In genomic region chr10:132333386-132333785, GRCh38 we compare ENCODE assay signal across 13 cellular contexts. TPM values are rescaled to one million over a fixed set of nuclear protein-coding genes. Genes with fewer than 3 reads are reported as not detected.
DNase-seq lines count a peak whose midpoint lies in the region; ATAC-seq and TF ChIP-seq lines count a peak whose summit lies in the region.
"Had no signal": no experiment of that assay in that cellular context is flagged by ENCODE, and none has a peak within 500 bp of the region (broad histone marks: within the 10 kb centered on the region; RNA-seq: fewer than 3 reads in every experiment).

No MANE protein-coding gene starts in this region.

- BruUV-seq in IMR-90 (replicated peaks; lab: Mats Ljungman, UMichigan), result no TSS peak
- BruUV-seq in A673 (replicated peaks; lab: Mats Ljungman, UMichigan), result no TSS peak

- no peak overlapping the region for H3K18ac ChIP-seq in IMR-90 (ENCODE audit: low read depth, low read length)

- H4K20me1 ChIP-seq in IMR-90 (ENCODE audit: insufficient read depth, low read length) (0 out of 2 replicates have a peak, but pooled peaks cover 3% of the 10 kb centered on the region), neural progenitor cell (ENCODE audit: low read depth) (peaks cover 22% of the 10 kb centered on the region)

- CTCF ChIA-PET in IMR-90 (lab: Yijun Ruan, JAX) (no interaction called here), A673 (lab: Charles Lee) (interaction anchor here (0.7 kb wide), 1 partner anchor 44 kb away, joined by 5 read pairs; no protein-coding TSS in a partner anchor)

- H3F3A ChIP-seq in neural progenitor cell (ENCODE audit: low read depth), result peaks cover 23% of the 10 kb centered on the region

- no peak overlapping the region for H2BK5ac ChIP-seq in IMR-90 (ENCODE audit: low read depth, low read length, poor library complexity, severe bottlenecking)

- peaks cover 12 to 35% of the 10 kb centered on the region in 2 experiments for H3K79me1 ChIP-seq in IMR-90 (ENCODE audit: low read depth in 1 of 2, low read length in 2 of 2)

- in situ Hi-C loops in IMR-90 (cut with MboI; ENCODE audit: low sequenced_read_pairs), result no loop called here

- dilution Hi-C loops in IMR-90 (cut with HindIII; ENCODE audit: low sequenced_read_pairs, unreplicated experiment), result loop anchor here (25.0 kb wide), 1 partner anchor 96 kb away; no protein-coding TSS in a partner anchor

- H2BK15ac ChIP-seq in IMR-90 (ENCODE audit: low read depth, low read length), result no peak overlapping the region

- TF ChIP-seq CTCF in IMR-90 (conservative IDR thresholded peaks at IDR 0.05; ENCODE audit: low read depth, low read length) (no peak), neural progenitor cell (IDR thresholded peaks at IDR 0.05) (no peak), A673 (conservative IDR thresholded peaks at IDR 0.05; ENCODE audit: low read depth, low read length) (no peak)

- peaks cover 23% of the 10 kb centered on the region for H3K36me3 Mint-ChIP-seq in T-helper 2 cell treated with Interferon-gamma antibody and Interleukin-4, amounts not matched to agents 5 μg/mL and 100 μg/mL, for 36 hours (ENCODE audit: low read depth)
- peaks cover 17% of the 10 kb centered on the region for H3K36me3 Mint-ChIP-seq in activated naive CD8-positive, alpha-beta T cell treated with anti-CD3 and anti-CD28 coated beads, Interleukin-2, amount 10 ng/mL, durations not matched to agents 7 days and 5 days
- peaks cover 24% of the 10 kb centered on the region for H3K36me3 Mint-ChIP-seq in neural progenitor cell

- no CpG with 5 or more reads among the region's 7 CpGs for WGBS in IMR-90 (ENCODE audit: extremely low coverage in 2 of 2, insufficient read length in 1 of 2), 2 experiments

- H3K27ac ChIP-seq in IMR-90 (ENCODE audit: insufficient read depth, low read length) (no peak overlapping the region), neural progenitor cell (no peak overlapping the region), A673 (ENCODE audit: low read depth, low read length, poor library complexity, severe bottlenecking) (no peak overlapping the region)
- H3K27ac ChIP-seq: ovary, suprapubic skin had no signal

- H3K4me3 ChIP-seq in IMR-90 (ENCODE audit: insufficient read depth, low read depth, low read length), result no peak overlapping the region
- no peak overlapping the region for H3K4me3 ChIP-seq in neural progenitor cell
- no peak overlapping the region for H3K4me3 ChIP-seq in A673 (ENCODE audit: low read depth, low read length, poor library complexity, severe bottlenecking)

- ATAC-seq in IMR-90 (ENCODE audit: low read depth) (no peak), GM21515 (IDR thresholded peaks at IDR 0.05; ENCODE audit: unreplicated experiment) (no peak), HG02885 (IDR thresholded peaks at IDR 0.05; ENCODE audit: poor library complexity, unreplicated experiment) (no peak)
- no peak for ATAC-seq in activated naive CD8-positive, alpha-beta T cell treated with anti-CD3 and anti-CD28 coated beads, Interleukin-2, amount 10 ng/mL, durations not matched to agents 7 days and 5 days (ENCODE audit: low read depth)

- no peaks in the 10 kb centered on the region for H3K9me3 Mint-ChIP-seq in T-helper 2 cell treated with Interferon-gamma antibody and Interleukin-4, amounts not matched to agents 5 μg/mL and 100 μg/mL, for 36 hours
- no peaks in the 10 kb centered on the region for H3K9me3 Mint-ChIP-seq in activated naive CD8-positive, alpha-beta T cell treated with anti-CD3 and anti-CD28 coated beads, Interleukin-2, amount 10 ng/mL, durations not matched to agents 7 days and 5 days
- no peaks in the 10 kb centered on the region for H3K9me3 Mint-ChIP-seq in neural progenitor cell

- no peak for DNase-seq in T-helper 2 cell treated with Interferon-gamma antibody and Interleukin-4, amounts not matched to agents 5 μg/mL and 100 μg/mL, for 36 hours (ENCODE audit: low spot score)
- DNase-seq in T-helper 2 cell, result no peak
- no peak for DNase-seq in IMR-90
- no peak for DNase-seq in activated naive CD8-positive, alpha-beta T cell treated with anti-CD3 and anti-CD28 coated beads, Interleukin-2, amount 10 ng/mL, durations not matched to agents 7 days and 5 days
- no peak for DNase-seq in neural progenitor cell (ENCODE audit: low spot score)
- no peak for DNase-seq in A673 (ENCODE audit: low spot score)
- DNase-seq: activated CD4-positive, alpha-beta T cell treated with anti-CD3 and anti-CD28 coated beads, Interleukin-2, amount 50 U/mL, for 4 hours; amniotic stem cell; NCI-H1092 treated with DMSO at 0.1 percent for 48 hours; ovary had no signal

- no peak overlapping the region for H2AK5ac ChIP-seq in IMR-90 (ENCODE audit: low read depth, low read length)

- H3K4me2 ChIP-seq in IMR-90 (ENCODE audit: low read depth, low read length), result no peak overlapping the region
- peak overlapping the region; percentile 67 for H3K4me2 ChIP-seq in neural progenitor cell

- peak overlapping the region; percentile 59 for H3K27ac Mint-ChIP-seq in T-helper 2 cell treated with Interferon-gamma antibody and Interleukin-4, amounts not matched to agents 5 μg/mL and 100 μg/mL, for 36 hours
- H3K27ac Mint-ChIP-seq in activated naive CD8-positive, alpha-beta T cell treated with anti-CD3 and anti-CD28 coated beads, Interleukin-2, amount 10 ng/mL, durations not matched to agents 7 days and 5 days, result no peak overlapping the region
- H3K27ac Mint-ChIP-seq in neural progenitor cell, result peak overlapping the region; percentile 34

- H3K27me3 Mint-ChIP-seq in T-helper 2 cell treated with Interferon-gamma antibody and Interleukin-4, amounts not matched to agents 5 μg/mL and 100 μg/mL, for 36 hours (ENCODE audit: low read depth), result peaks cover 2% of the 10 kb centered on the region
- no peaks in the 10 kb centered on the region for H3K27me3 Mint-ChIP-seq in activated naive CD8-positive, alpha-beta T cell treated with anti-CD3 and anti-CD28 coated beads, Interleukin-2, amount 10 ng/mL, durations not matched to agents 7 days and 5 days
- peaks cover 10% of the 10 kb centered on the region for H3K27me3 Mint-ChIP-seq in neural progenitor cell (ENCODE audit: insufficient read depth, low read depth)

- intact Hi-C loops in IMR-90 (cut with micrococcal nuclease) (no loop called here), A673 (cut with micrococcal nuclease; ENCODE audit: unreplicated experiment) (no loop called here)

- peaks cover 13% of the 10 kb centered on the region; the same call in 1 of the 2 replicates for H3K36me3 ChIP-seq in IMR-90 (ENCODE audit: control insufficient read depth, insufficient read depth, low read length)
- H3K36me3 ChIP-seq in neural progenitor cell, result no peaks in the 10 kb centered on the region
- H3K36me3 ChIP-seq in A673 (ENCODE audit: insufficient read depth, low read length, poor library complexity, severe bottlenecking), result no peaks in the 10 kb centered on the region
- H3K36me3 ChIP-seq: ovary had no signal

- no peak overlapping the region for H3K23ac ChIP-seq in IMR-90 (ENCODE audit: low read depth, low read length)

- H3K9ac ChIP-seq in IMR-90 (ENCODE audit: low read depth, low read length), result no peak overlapping the region
- no peak overlapping the region for H3K9ac ChIP-seq in neural progenitor cell

- no peak for TF ChIP-seq RAD21 in IMR-90 (IDR thresholded peaks at IDR 0.05; ENCODE audit: low read length)

- POLR2A ChIA-PET in IMR-90 (lab: Charles Lee; ENCODE audit: unreplicated experiment), result no interaction called here
- POLR2A ChIA-PET in activated naive CD8-positive, alpha-beta T cell treated with anti-CD3 and anti-CD28 coated beads, Interleukin-2, amount 10 ng/mL, durations not matched to agents 7 days and 5 days (lab: Charles Lee), result interaction anchor here (0.9 kb wide), 1 partner anchor 26 kb away, joined by 5 read pairs; no protein-coding TSS in a partner anchor
- POLR2A ChIA-PET in A673 (lab: Charles Lee; ENCODE audit: low non-redundant PET), result no interaction called here

- peaks cover 3% of the 10 kb centered on the region; the same call in 1 of the 2 replicates for H3K9me1 ChIP-seq in IMR-90 (ENCODE audit: insufficient read depth, low read length)

- H3K4me1 ChIP-seq in IMR-90 (ENCODE audit: control insufficient read depth, insufficient read depth, low read length) (peaks cover 6% of the 10 kb centered on the region), neural progenitor cell (peaks cover 38% of the 10 kb centered on the region), A673 (ENCODE audit: insufficient read depth, low read length, poor library complexity, severe bottlenecking) (peaks cover 18% of the 10 kb centered on the region)

- no peak overlapping the region for H3K56ac ChIP-seq in IMR-90 (ENCODE audit: extremely low read depth, insufficient read depth, low read length)

- H3K9me3 ChIP-seq in IMR-90 (ENCODE audit: control insufficient read depth, insufficient read depth, low read length) (no peaks in the 10 kb centered on the region), neural progenitor cell (ENCODE audit: low read depth) (no peaks in the 10 kb centered on the region), A673 (ENCODE audit: low read depth, low read length, poor library complexity, severe bottlenecking) (no peaks in the 10 kb centered on the region)
- H3K9me3 ChIP-seq: ovary, suprapubic skin had no signal

- H2AFZ ChIP-seq in IMR-90 (replicated peaks; ENCODE audit: low read length, poor library complexity) (peak overlapping the region; percentile 14), neural progenitor cell (replicated peaks) (no peak overlapping the region)

- H4K91ac ChIP-seq in IMR-90 (ENCODE audit: insufficient read depth, low read depth, low read length), result no peak overlapping the region

- H4K5ac ChIP-seq in IMR-90 (ENCODE audit: low read depth, low read length), result no peak overlapping the region

- no peak overlapping the region for H2AK9ac ChIP-seq in IMR-90 (replicated peaks; ENCODE audit: low read depth, low read length, poor library complexity)

- H3K4ac ChIP-seq in IMR-90 (ENCODE audit: low read depth, low read length), result no peak overlapping the region

- H2BK20ac ChIP-seq in IMR-90 (ENCODE audit: low read depth, low read length), result no peak overlapping the region

- H3K14ac ChIP-seq in IMR-90 (replicated peaks; ENCODE audit: low read depth, low read length), result no peak overlapping the region

- H4K8ac ChIP-seq in IMR-90 (ENCODE audit: low read depth in 2 of 2, low read length in 2 of 2), result no peak overlapping the region

- H3K4me3 Mint-ChIP-seq in T-helper 2 cell treated with Interferon-gamma antibody and Interleukin-4, amounts not matched to agents 5 μg/mL and 100 μg/mL, for 36 hours, result peak overlapping the region; percentile 59
- H3K4me3 Mint-ChIP-seq in activated naive CD8-positive, alpha-beta T cell treated with anti-CD3 and anti-CD28 coated beads, Interleukin-2, amount 10 ng/mL, durations not matched to agents 7 days and 5 days, result peak overlapping the region; percentile 84
- H3K4me3 Mint-ChIP-seq in neural progenitor cell, result peak overlapping the region; percentile 93

- H3K27me3 ChIP-seq in IMR-90 (ENCODE audit: control insufficient read depth, insufficient read depth, low read length) (no peaks in the 10 kb centered on the region), neural progenitor cell (no peaks in the 10 kb centered on the region), A673 (replicated peaks; ENCODE audit: insufficient read depth, low read depth, low read length, poor library complexity) (no peaks in the 10 kb centered on the region)
- H3K27me3 ChIP-seq: ovary, suprapubic skin had no signal

- no peak overlapping the region for H2BK120ac ChIP-seq in IMR-90 (ENCODE audit: low read depth, low read length)

- H3K4me1 Mint-ChIP-seq in T-helper 2 cell treated with Interferon-gamma antibody and Interleukin-4, amounts not matched to agents 5 μg/mL and 100 μg/mL, for 36 hours (ENCODE audit: low read depth), result peaks cover 41% of the 10 kb centered on the region
- peaks cover 43% of the 10 kb centered on the region for H3K4me1 Mint-ChIP-seq in activated naive CD8-positive, alpha-beta T cell treated with anti-CD3 and anti-CD28 coated beads, Interleukin-2, amount 10 ng/mL, durations not matched to agents 7 days and 5 days
- H3K4me1 Mint-ChIP-seq in neural progenitor cell, result peaks cover 66% of the 10 kb centered on the region

- no peak for TF ChIP-seq POLR2A in IMR-90 (IDR thresholded peaks at IDR 0.05; ENCODE audit: low read depth, low read length)

- H3K79me2 ChIP-seq in neural progenitor cell (ENCODE audit: low read depth), result peaks cover 32% of the 10 kb centered on the region

RNA-seq across cellular contexts. Expression of gene LRRC27, which starts 1.4 kb away (rescaled TPM):
- total RNA-seq in IMR-90 (2012; rRNA removed) (3.6 and 3.8 TPM in 2 replicates), neural progenitor cell (ENCODE audit: low replicate concordance) (8.0 and 16.9 TPM in 2 replicates), A673 (2021) (11.5 and 12.2 TPM in 2 replicates)
- 5.0 and 5.3 TPM in 2 replicates for polyA plus RNA-seq in IMR-90 (2012; rRNA removed)
- polyA plus RNA-seq in IMR-90 (2012; cell fraction: cytosol; rRNA removed), result 2.7 and 5.5 TPM in 2 replicates
- polyA plus RNA-seq in IMR-90 (2012; cell fraction: nucleus; rRNA removed; ENCODE audit: low replicate concordance), result 30.8 and 31.9 TPM in 2 replicates
- total RNA-seq in activated naive CD8-positive, alpha-beta T cell treated with anti-CD3 and anti-CD28 coated beads, Interleukin-2, amount 10 ng/mL, durations not matched to agents 7 days and 5 days, result 1 to 10 TPM; 4.7 to 6.3 TPM

RNA-seq across cellular contexts. Expression of gene STK32C, which starts 25.6 kb away (rescaled TPM):
- 5.0 TPM in 2 replicates for total RNA-seq in IMR-90 (2012; rRNA removed)
- polyA plus RNA-seq in IMR-90 (2012; rRNA removed), result 8.3 and 9.0 TPM in 2 replicates
- 10.5 and 10.6 TPM in 2 replicates for polyA plus RNA-seq in IMR-90 (2012; cell fraction: cytosol; rRNA removed)
- polyA plus RNA-seq in IMR-90 (2012; cell fraction: nucleus; rRNA removed; ENCODE audit: low replicate concordance), result 5.9 and 10.3 TPM in 2 replicates
- total RNA-seq in activated naive CD8-positive, alpha-beta T cell treated with anti-CD3 and anti-CD28 coated beads, Interleukin-2, amount 10 ng/mL, durations not matched to agents 7 days and 5 days, result 10 to 100 TPM; 12.5 TPM
- total RNA-seq in neural progenitor cell (ENCODE audit: low replicate concordance), result 2.5 and 13.5 TPM in 2 replicates
- total RNA-seq in A673 (2021), result 16.5 and 20.0 TPM in 2 replicates
